In the genomic region with DNA sequence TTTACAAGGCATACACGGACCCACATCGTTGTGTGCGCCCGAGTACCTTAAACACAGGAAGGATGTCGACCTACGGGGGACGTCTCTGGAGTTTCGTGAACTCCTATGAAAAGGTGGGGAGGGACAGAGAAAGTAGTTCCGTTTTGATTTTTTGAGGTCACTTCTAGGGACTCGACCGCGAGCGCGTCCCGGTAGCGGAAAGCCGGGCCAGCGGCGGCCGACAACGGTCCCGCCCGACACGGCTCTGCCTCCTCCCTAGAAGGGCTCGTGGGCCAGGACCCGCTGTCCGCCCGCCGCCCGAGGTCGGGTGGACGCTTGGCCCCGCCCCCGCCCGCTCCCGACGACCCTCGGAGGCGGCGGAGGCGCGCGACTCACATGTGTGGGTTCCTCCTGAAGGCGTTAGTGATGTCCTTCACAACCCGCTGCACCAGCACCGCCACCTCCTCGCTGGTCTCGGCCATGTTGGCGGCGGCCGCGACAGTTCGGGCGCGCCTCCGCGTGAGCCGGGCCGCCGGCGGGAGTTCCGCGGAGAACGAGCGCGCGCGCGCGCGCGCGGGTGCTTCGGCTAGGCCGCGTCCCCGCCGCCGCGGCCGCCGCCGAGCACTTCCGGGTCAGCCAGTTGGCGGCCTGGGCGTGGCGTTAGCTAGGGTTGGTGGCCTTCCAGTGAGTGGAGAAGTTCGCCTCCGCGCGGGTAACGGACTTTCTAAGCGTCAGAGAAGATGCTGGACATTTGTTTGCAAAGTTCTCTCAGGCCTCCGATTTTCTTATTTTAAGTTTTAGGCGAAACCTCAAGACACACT, we compare ENCODE assay signal across 8 cellular contexts. TPM values are rescaled to one million over a fixed set of nuclear protein-coding genes. Genes with fewer than 3 reads are reported as not detected.
DNase-seq lines count a peak whose midpoint lies in the region; ATAC-seq and TF ChIP-seq lines count a peak whose summit lies in the region.

PTAR1 (minus strand) TSS at position 534 of the 800 bp plus-strand sequence; CDS start at position 461, 73 bp downstream.

- peak within 1 kb of the TSS; percentile 94 for H3K27ac ChIP-seq in endodermal cell (ENCODE audit: low read depth, low read length)

- H3K36me3 Mint-ChIP-seq in Caco-2 (ENCODE audit: insufficient read depth, unreplicated experiment) (no peaks in the 10 kb centered on the region), endodermal cell (ENCODE audit: low read depth) (peaks cover 8% of the 10 kb centered on the region)

- WGBS in endodermal cell (ENCODE audit: insufficient coverage in 1 of 2, insufficient read length in 1 of 2), 2 experiments, result 0% methylated on average over 36 to 95 of the region's 95 CpGs

- no TSS peak for BruUV-seq in Caco-2 (replicated peaks; lab: Mats Ljungman, UMichigan)

- DNase-seq in Caco-2 (peak; percentile 73 to 74), HUDEP-2 (lab: John Stamatoyannopoulos, UW; ENCODE audit: unreplicated experiment in 76 of 76) (peak in 75 of 76 experiments; percentile 18 to 92 (median 80)), NOMO-1 treated with dmso at 0.1 percent for 144 hours (lab: John Stamatoyannopoulos, UW; ENCODE audit: unreplicated experiment) (peak; percentile 43), endodermal cell (peak; percentile 95), mesenteric fat pad (ENCODE audit: low spot score) (peak; percentile 97)
- DNase-seq in activated CD8-positive, alpha-beta memory T cell treated with anti-CD3 and anti-CD28 coated beads, Interleukin-2, amount 50 U/mL, for 1 hour (ENCODE audit: extremely low read depth), result peak; percentile 59
- peak; percentile 67 for DNase-seq in stimulated activated CD8-positive, alpha-beta memory T cell treated with anti-CD3 and anti-CD28 coated beads, Interleukin-15, amount 100 ng/mL, for 1 hour (ENCODE audit: low read depth)

- H3K9me3 ChIP-seq in Caco-2 (no peaks in the 10 kb centered on the region), endodermal cell (ENCODE audit: control insufficient read depth, low read length) (no peaks in the 10 kb centered on the region)

- CTCF ChIA-PET in Caco-2 (lab: Charles Lee), result no interaction called here

- H3K4me3 ChIP-seq in Caco-2 (ENCODE audit: low read depth, low read length) (peak within 1 kb of the TSS; percentile 47), endodermal cell (ENCODE audit: low read length) (peak within 1 kb of the TSS; percentile 100)

- H3K27ac Mint-ChIP-seq in Caco-2 (ENCODE audit: unreplicated experiment) (peak within 1 kb of the TSS; percentile 69), endodermal cell (peak within 1 kb of the TSS; percentile 95)

- TF ChIP-seq CTCF in Caco-2 (IDR thresholded peaks at IDR 0.05; ENCODE audit: insufficient read depth in 1 of 2, low read depth in 1 of 2, low read length in 1 of 2, severe bottlenecking in 1 of 2, unreplicated experiment in 1 of 2), result no peak
- TF ChIP-seq CTCF in endodermal cell (conservative IDR thresholded peaks at IDR 0.05), result no peak

- peak within 1 kb of the TSS; percentile 84 for H3K9ac ChIP-seq in endodermal cell (ENCODE audit: extremely low read depth, low read length, poor library complexity, severe bottlenecking)

- H3K9me3 Mint-ChIP-seq in Caco-2 (ENCODE audit: unreplicated experiment), result no peaks in the 10 kb centered on the region
- H3K9me3 Mint-ChIP-seq in endodermal cell, result no peaks in the 10 kb centered on the region

- peak within 1 kb of the TSS; percentile 73 for H3K4me3 Mint-ChIP-seq in Caco-2 (ENCODE audit: unreplicated experiment)
- H3K4me3 Mint-ChIP-seq in endodermal cell, result peak within 1 kb of the TSS; percentile 91

- POLR2A ChIA-PET in Caco-2 (lab: Charles Lee), result no interaction called here

- ATAC-seq in GM21390 (IDR thresholded peaks at IDR 0.05; ENCODE audit: unreplicated experiment), result peak; percentile 91

- H3K27me3 ChIP-seq in Caco-2 (replicated peaks; ENCODE audit: control insufficient read depth, insufficient read depth, low read length) (no peaks in the 10 kb centered on the region), endodermal cell (ENCODE audit: control insufficient read depth, insufficient read depth, low read length, poor library complexity, severe bottlenecking) (no peaks in the 10 kb centered on the region)

- H3K4me1 ChIP-seq in Caco-2, result no peaks in the 10 kb centered on the region
- H3K4me1 ChIP-seq in endodermal cell (ENCODE audit: control insufficient read depth, insufficient read depth, low read length), result no peaks in the 10 kb centered on the region

- H3K36me3 ChIP-seq in Caco-2 (ENCODE audit: control insufficient read depth, insufficient read depth, low read length) (no peaks in the 10 kb centered on the region), endodermal cell (ENCODE audit: control insufficient read depth, insufficient read depth, low read length) (no peaks in the 10 kb centered on the region)

- H3K27me3 Mint-ChIP-seq in Caco-2 (ENCODE audit: insufficient read depth, unreplicated experiment) (no peaks in the 10 kb centered on the region), endodermal cell (ENCODE audit: insufficient read depth) (no peaks in the 10 kb centered on the region)

- intact Hi-C loops in Caco-2 (cut with micrococcal nuclease; ENCODE audit: unreplicated experiment), result loop anchor here (1.0 kb wide), 1 partner anchor 10 kb away; no protein-coding TSS in a partner anchor

- H3K4me1 Mint-ChIP-seq in Caco-2 (ENCODE audit: low read depth, unreplicated experiment) (peaks cover 7% of the 10 kb centered on the region), endodermal cell (peaks cover 23% of the 10 kb centered on the region)

RNA-seq across cellular contexts. Expression of gene PTAR1, which starts in this region (rescaled TPM):
- total RNA-seq in Caco-2 (2022) (16.5 and 17.4 TPM in 2 replicates), endodermal cell (10 to 100 TPM; 73.7 to 81.6 TPM), mesenteric fat pad (51.6 TPM)
- polyA plus RNA-seq in endodermal cell (2013, experiment 1 of 2), result 42.3 TPM
- polyA plus RNA-seq in endodermal cell (2013, experiment 2 of 2), result 38.5 TPM

Comparison
In these comparisons a context has a peak if more than half of its experiments do, and no peak if none do; other contexts are left out.
1. Peak in every context shown above with its lines: DNase-seq, ATAC-seq, H3K4me3 ChIP-seq and H3K27ac ChIP-seq.
2. DNase-seq: peak in every context shown above with its lines; median percentile 97 in mesenteric fat pad; 95 in endodermal cell; 80 in HUDEP-2; 74 in Caco-2; 67 in stimulated activated CD8-positive, alpha-beta memory T cell treated with anti-CD3 and anti-CD28 coated beads, Interleukin-15, amount 100 ng/mL, for 1 hour; 59 in activated CD8-positive, alpha-beta memory T cell treated with anti-CD3 and anti-CD28 coated beads, Interleukin-2, amount 50 U/mL, for 1 hour; 43 in NOMO-1 treated with dmso at 0.1 percent for 144 hours.